28 cellular contexts compared by ENCODE assay signal in genomic region chr18:27311114-27311513, GRCh38.
"Had no signal": no experiment of that assay in that cellular context is flagged by ENCODE, and none has a peak within 500 bp of the region (broad histone marks: within the 10 kb centered on the region; RNA-seq: fewer than 3 reads in every experiment).

No MANE protein-coding gene starts in this region.

- H3K9me3 ChIP-seq: ovary, psoas muscle, suprapubic skin, testis, tibial artery, transverse colon, upper lobe of right lung, uterus had no signal

- H3K36me3 ChIP-seq: neural progenitor cell, ovary, spleen, suprapubic skin, tibial artery, transverse colon, upper lobe of right lung, uterus had no signal

- H3K27me3 ChIP-seq: neural progenitor cell, ovary, spleen, suprapubic skin, testis, tibial artery, transverse colon, upper lobe of right lung, uterus had no signal

- H3K9ac ChIP-seq: neural progenitor cell, parathyroid adenoma had no signal

- H3K4me1 ChIP-seq: neural progenitor cell, parathyroid adenoma, spleen, suprapubic skin, testis, tibial artery, transverse colon, upper lobe of right lung, uterus had no signal

- DNase-seq: natural killer cell; occipital lobe; ovary; posterior cingulate gyrus; psoas muscle; right cardiac atrium; spleen; stimulated activated CD4-positive, alpha-beta T cell treated with anti-CD3 and anti-CD28 coated beads, Interleukin-12 subunit alpha, Interleukin-12 subunit beta, amount 100 ng/mL, for 4 hours; stimulated activated CD4-positive, alpha-beta T cell treated with anti-CD3 and anti-CD28 coated beads, Interleukin-1b, Interleukin-23, amount 100 ng/mL, for 48 hours; stimulated activated CD4-positive, alpha-beta T cell treated with anti-CD3 and anti-CD28 coated beads, Interleukin-4, amount 100 ng/mL, for 1 hour; stimulated activated CD4-positive, alpha-beta T cell treated with anti-CD3 and anti-CD28 coated beads, Interleukin-4, amount 100 ng/mL, for 4 hours; stimulated activated CD8-positive, alpha-beta memory T cell treated with anti-CD3 and anti-CD28 coated beads, Interleukin-4, amount 100 ng/mL, for 48 hours; stimulated activated naive CD4-positive, alpha-beta T cell; stimulated activated naive CD8-positive, alpha-beta T cell treated with anti-CD3 and anti-CD28 coated beads, Interleukin-15, amount 100 ng/mL, for 72 hours; stimulated activated naive CD8-positive, alpha-beta T cell treated with anti-CD3 and anti-CD28 coated beads, Interleukin-15, Interleukin-2, amounts not matched to agents 100 U/mL and 50 U/mL, for 24 hours; substantia nigra; testis; tibial artery; transverse colon; upper lobe of right lung; uterus had no signal

- ATAC-seq: natural killer cell; psoas muscle; right cardiac atrium; sciatic nerve; stimulated activated memory B cell treated with anti-CD40 and anti-IgM and Interleukin-4, amounts not matched to agents 10 μg/mL and 1 μg/mL and 100 μg/mL, for 72 hours; stimulated activated naive CD8-positive, alpha-beta T cell treated with anti-CD3 and anti-CD28 coated beads, Interleukin-15, amount 100 ng/mL, for 72 hours; stimulated activated naive CD8-positive, alpha-beta T cell treated with anti-CD3 and anti-CD28 coated beads, Interleukin-15, Interleukin-2, amounts not matched to agents 100 U/mL and 50 U/mL, for 24 hours; upper lobe of right lung had no signal

- H3K27ac ChIP-seq: neural progenitor cell, ovary, parathyroid adenoma, psoas muscle, skin epidermis, spleen, suprapubic skin, testis, tibial artery, transverse colon, upper lobe of right lung, uterus had no signal

- H3K79me2 ChIP-seq: parathyroid adenoma had no signal

- H2AFZ ChIP-seq: neural progenitor cell, parathyroid adenoma had no signal

- H3K4me3 ChIP-seq: neural progenitor cell, ovary, psoas muscle, skin epidermis, smooth muscle cell, spleen, suprapubic skin, testis, tibial artery, transverse colon, upper lobe of right lung, uterus had no signal

- H3K4me2 ChIP-seq: neural progenitor cell, smooth muscle cell had no signal
